2 cellular contexts compared by ENCODE assay signal in the genomic region with DNA sequence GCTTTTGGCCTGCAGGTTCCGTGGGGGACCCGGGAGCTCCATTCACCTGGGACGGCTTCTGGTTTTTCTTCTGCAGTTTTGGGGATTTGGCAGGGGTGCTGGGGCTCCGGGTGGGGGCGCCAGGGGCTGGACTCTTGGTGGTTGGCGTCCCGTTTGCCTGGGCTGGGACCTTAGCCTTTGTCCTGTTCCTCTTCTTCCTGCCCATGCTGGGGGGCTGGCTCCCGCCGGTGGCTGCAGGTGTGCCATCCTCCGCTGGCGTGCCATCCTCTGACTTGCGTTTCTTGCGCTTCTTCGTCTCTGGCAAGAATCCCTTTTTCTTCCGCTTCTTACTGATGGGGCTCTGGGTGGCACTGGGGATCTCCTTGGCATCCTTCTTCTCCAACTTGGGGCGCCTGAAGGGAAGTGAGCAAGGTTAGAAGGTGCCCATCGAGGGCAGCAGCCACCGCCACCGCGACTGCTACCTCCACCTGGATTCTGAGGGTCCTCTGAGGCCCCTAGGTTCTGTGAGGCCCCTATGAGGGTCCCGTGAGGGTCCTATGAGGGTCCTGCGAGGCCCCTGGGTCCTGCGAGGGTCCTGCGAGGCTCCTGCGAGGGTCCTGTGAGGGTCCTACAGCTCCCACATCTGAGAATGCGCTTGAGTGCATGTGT.
TF ChIP-seq lines count a peak whose summit lies in the region.

No MANE protein-coding gene starts in this region.

TF ChIP-seq in HepG2, 621 proteins besides CTCF, POLR2A, EP300 and RAD21:
- TF ChIP-seq DR1 (CRISPR knock-in tag; IDR thresholded peaks at IDR 0.05) (no peak), HMG20A (CRISPR knock-in tag; IDR thresholded peaks at IDR 0.05; ENCODE audit: borderline replicate concordance) (no peak), ELF1 (CRISPR knock-in tag; IDR thresholded peaks at IDR 0.05) (no peak), PAF1 (CRISPR knock-in tag; IDR thresholded peaks at IDR 0.05) (no peak), KAT8 (CRISPR knock-in tag; IDR thresholded peaks at IDR 0.05) (no peak), ZNF468 (CRISPR knock-in tag; IDR thresholded peaks at IDR 0.05) (no peak), ZNF672 (CRISPR knock-in tag; IDR thresholded peaks at IDR 0.05) (no peak), ZKSCAN5 (CRISPR knock-in tag; IDR thresholded peaks at IDR 0.05) (no peak)

TF ChIP-seq in K562, 482 proteins besides CTCF, POLR2A, EP300 and RAD21:
- TF ChIP-seq PHF8 (IDR thresholded peaks at IDR 0.05; ENCODE audit: borderline replicate concordance, low read length) (no peak), ZBTB7A (IDR thresholded peaks at IDR 0.05; ENCODE audit: borderline replicate concordance, control insufficient read depth, low read depth, low read length) (peak; percentile 63; the same call in 1 of the 2 replicates)
